Comparison of ENCODE assay signal across 28 cellular contexts in genomic region chr17:73758245-73758644, GRCh38.
DNase-seq lines count a peak whose midpoint lies in the region; ATAC-seq and TF ChIP-seq lines count a peak whose summit lies in the region.
"Had no signal": no experiment of that assay in that cellular context is flagged by ENCODE, and none has a peak within 500 bp of the region (broad histone marks: within the 10 kb centered on the region; RNA-seq: fewer than 3 reads in every experiment).

No MANE protein-coding gene starts in this region.

- no peak for TF ChIP-seq CTCF in endothelial cell (IDR thresholded peaks at IDR 0.05; ENCODE audit: unreplicated experiment)

- ATAC-seq in stimulated activated effector memory CD8-positive, alpha-beta T cell treated with anti-CD3 and anti-CD28 coated beads, Interleukin-12 subunit alpha, Interleukin-12 subunit beta, amount 100 ng/mL, for 72 hours, result no peak
- ATAC-seq in GM19397 (IDR thresholded peaks at IDR 0.05; ENCODE audit: unreplicated experiment), result no peak
- no peak for ATAC-seq in HG02840 (IDR thresholded peaks at IDR 0.05; ENCODE audit: low FRiP score, unreplicated experiment)
- no peak for ATAC-seq in GM21786 (IDR thresholded peaks at IDR 0.05; ENCODE audit: unreplicated experiment)
- ATAC-seq: heart right ventricle had no signal

- peaks cover 22% of the 10 kb centered on the region for H3K27me3 Mint-ChIP-seq in activated naive CD4-positive, alpha-beta T cell treated with anti-CD3 and anti-CD28 coated beads, Interleukin-2, amount 10 ng/mL, durations not matched to agents 7 days and 5 days
- H3K27me3 Mint-ChIP-seq in endothelial cell (ENCODE audit: unreplicated experiment), result peaks cover 8% of the 10 kb centered on the region
- H3K27me3 Mint-ChIP-seq: activated CD4-positive, alpha-beta memory T cell treated with anti-CD3 and anti-CD28 coated beads for 36 hours had no signal

- no peaks in the 10 kb centered on the region for H3K9me3 Mint-ChIP-seq in activated naive CD4-positive, alpha-beta T cell treated with anti-CD3 and anti-CD28 coated beads, Interleukin-2, amount 10 ng/mL, durations not matched to agents 7 days and 5 days
- no peaks in the 10 kb centered on the region for H3K9me3 Mint-ChIP-seq in endothelial cell (ENCODE audit: unreplicated experiment)
- peaks cover 4% of the 10 kb centered on the region for H3K9me3 Mint-ChIP-seq in stimulated activated effector memory CD8-positive, alpha-beta T cell treated with anti-CD3 and anti-CD28 coated beads, Interleukin-12 subunit alpha, Interleukin-12 subunit beta, amount 100 ng/mL, for 72 hours
- H3K9me3 Mint-ChIP-seq: activated CD4-positive, alpha-beta memory T cell treated with anti-CD3 and anti-CD28 coated beads for 36 hours; mesothelial cell of epicardium had no signal

- CTCF ChIA-PET in activated naive CD4-positive, alpha-beta T cell treated with anti-CD3 and anti-CD28 coated beads, Interleukin-2, amount 10 ng/mL, durations not matched to agents 7 days and 5 days (lab: Charles Lee), result no interaction called here

- DNase-seq in activated naive CD4-positive, alpha-beta T cell treated with anti-CD3 and anti-CD28 coated beads, Interleukin-2, amount 10 ng/mL, durations not matched to agents 7 days and 5 days, result no peak
- no peak for DNase-seq in activated naive CD4-positive, alpha-beta T cell (lab: John Stamatoyannopoulos, UW)
- DNase-seq in SKM-1 (lab: John Stamatoyannopoulos, UW; ENCODE audit: unreplicated experiment), result peak; percentile 43
- DNase-seq in endothelial cell (ENCODE audit: low spot score), result no peak
- no peak for DNase-seq in stimulated activated effector memory CD8-positive, alpha-beta T cell treated with anti-CD3 and anti-CD28 coated beads, Interleukin-12 subunit alpha, Interleukin-12 subunit beta, amount 100 ng/mL, for 72 hours (ENCODE audit: low spot score in 2 of 2)
- DNase-seq: activated CD4-positive, alpha-beta memory T cell treated with anti-CD3 and anti-CD28 coated beads for 36 hours; activated CD4-positive, alpha-beta T cell treated with anti-CD3 and anti-CD28 coated beads for 1 hour; activated CD8-positive, alpha-beta memory T cell treated with anti-CD3 and anti-CD28 coated beads, Interleukin-2, amount 50 U/mL, for 48 hours; activated effector memory CD4-positive, alpha-beta T cell treated with Interleukin-2 at 50 U/mL for 16 hours; BE2C; Caco-2; central memory CD4-positive, alpha-beta T cell; DMS79 treated with DMSO at 0.1 percent for 48 hours; foreskin melanocyte; GDM1; heart right ventricle; kidney; NCI-H1105; NCI-H187; NCI-H524; ovary; stimulated activated CD4-positive, alpha-beta T cell treated with anti-CD3 and anti-CD28 coated beads, Interleukin-15, amount 100 ng/mL, for 24 hours; stimulated activated CD4-positive, alpha-beta T cell treated with anti-CD3 and anti-CD28 coated beads, Interleukin-4, amount 100 ng/mL, for 4 hours; trophoblast cell had no signal

- no peaks in the 10 kb centered on the region for H3K36me3 Mint-ChIP-seq in activated naive CD4-positive, alpha-beta T cell treated with anti-CD3 and anti-CD28 coated beads, Interleukin-2, amount 10 ng/mL, durations not matched to agents 7 days and 5 days
- H3K36me3 Mint-ChIP-seq in endothelial cell (ENCODE audit: low read depth, unreplicated experiment), result no peaks in the 10 kb centered on the region
- H3K36me3 Mint-ChIP-seq in stimulated activated effector memory CD8-positive, alpha-beta T cell treated with anti-CD3 and anti-CD28 coated beads, Interleukin-12 subunit alpha, Interleukin-12 subunit beta, amount 100 ng/mL, for 72 hours, result no peaks in the 10 kb centered on the region
- H3K36me3 Mint-ChIP-seq: activated CD4-positive, alpha-beta memory T cell treated with anti-CD3 and anti-CD28 coated beads for 36 hours; mesothelial cell of epicardium had no signal

- H3K27ac Mint-ChIP-seq in activated naive CD4-positive, alpha-beta T cell treated with anti-CD3 and anti-CD28 coated beads, Interleukin-2, amount 10 ng/mL, durations not matched to agents 7 days and 5 days, result peak overlapping the region; percentile 45
- H3K27ac Mint-ChIP-seq in endothelial cell (ENCODE audit: unreplicated experiment), result peak overlapping the region; percentile 68
- peak overlapping the region; percentile 90 for H3K27ac Mint-ChIP-seq in stimulated activated effector memory CD8-positive, alpha-beta T cell treated with anti-CD3 and anti-CD28 coated beads, Interleukin-12 subunit alpha, Interleukin-12 subunit beta, amount 100 ng/mL, for 72 hours
- H3K27ac Mint-ChIP-seq: activated CD4-positive, alpha-beta memory T cell treated with anti-CD3 and anti-CD28 coated beads for 36 hours; mesothelial cell of epicardium had no signal

- H3K4me3 Mint-ChIP-seq in activated naive CD4-positive, alpha-beta T cell treated with anti-CD3 and anti-CD28 coated beads, Interleukin-2, amount 10 ng/mL, durations not matched to agents 7 days and 5 days, result no peak overlapping the region
- H3K4me3 Mint-ChIP-seq in endothelial cell (ENCODE audit: unreplicated experiment), result no peak overlapping the region
- H3K4me3 Mint-ChIP-seq in stimulated activated effector memory CD8-positive, alpha-beta T cell treated with anti-CD3 and anti-CD28 coated beads, Interleukin-12 subunit alpha, Interleukin-12 subunit beta, amount 100 ng/mL, for 72 hours, result no peak overlapping the region
- H3K4me3 Mint-ChIP-seq: activated CD4-positive, alpha-beta memory T cell treated with anti-CD3 and anti-CD28 coated beads for 36 hours; mesothelial cell of epicardium had no signal

- peaks cover 9% of the 10 kb centered on the region for H3K4me1 Mint-ChIP-seq in activated naive CD4-positive, alpha-beta T cell treated with anti-CD3 and anti-CD28 coated beads, Interleukin-2, amount 10 ng/mL, durations not matched to agents 7 days and 5 days
- peaks cover 6% of the 10 kb centered on the region for H3K4me1 Mint-ChIP-seq in endothelial cell (ENCODE audit: unreplicated experiment)
- H3K4me1 Mint-ChIP-seq in stimulated activated effector memory CD8-positive, alpha-beta T cell treated with anti-CD3 and anti-CD28 coated beads, Interleukin-12 subunit alpha, Interleukin-12 subunit beta, amount 100 ng/mL, for 72 hours, result peaks cover 8% of the 10 kb centered on the region
